2 cellular contexts compared by ENCODE assay signal in the genomic region with DNA sequence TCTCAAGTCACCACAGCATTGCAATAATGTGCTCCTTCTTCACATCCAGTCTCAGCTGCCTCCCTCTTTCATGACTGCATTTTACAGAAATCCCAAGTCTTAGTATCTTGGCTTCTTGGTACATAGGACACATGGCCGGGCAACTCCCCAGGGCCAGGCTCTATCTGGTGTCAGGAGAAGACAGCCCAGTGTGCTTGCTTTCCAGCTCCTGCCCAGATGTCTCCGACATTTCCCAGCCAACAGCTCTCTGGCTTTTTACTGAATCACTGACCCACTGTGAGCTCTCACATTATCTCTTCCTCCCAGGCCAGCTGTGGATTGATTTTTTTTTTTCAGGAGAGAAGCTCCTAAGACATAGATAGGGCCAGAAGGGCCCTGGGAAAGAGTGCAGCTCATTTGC.
TF ChIP-seq lines count a peak whose summit lies in the region.

No MANE protein-coding gene starts in this region.

TF ChIP-seq in GM23338, 12 proteins besides CTCF, POLR2A, EP300 and RAD21 (continues in another document):
- no peak for TF ChIP-seq POLR2AphosphoS5 (IDR thresholded peaks at IDR 0.05; ENCODE audit: low read depth)
- no peak for TF ChIP-seq CREB1 (CRISPR knock-in tag; IDR thresholded peaks at IDR 0.05; ENCODE audit: low read depth)
- no peak for TF ChIP-seq NANOG (IDR thresholded peaks at IDR 0.05; ENCODE audit: borderline replicate concordance)
- TF ChIP-seq ZNF114 (CRISPR knock-in tag; IDR thresholded peaks at IDR 0.05) = no peak
- TF ChIP-seq EZH2 (IDR thresholded peaks at IDR 0.05; ENCODE audit: low read depth, unreplicated experiment) = no peak
- no peak for TF ChIP-seq ZNF331 (CRISPR knock-in tag; IDR thresholded peaks at IDR 0.05; ENCODE audit: low read depth)
- no peak for TF ChIP-seq REST (IDR thresholded peaks at IDR 0.05; ENCODE audit: unreplicated experiment)
- no peak for TF ChIP-seq STAT1 (IDR thresholded peaks at IDR 0.05; ENCODE audit: unreplicated experiment)
- TF ChIP-seq JUNB (IDR thresholded peaks at IDR 0.05; ENCODE audit: unreplicated experiment) = no peak
- TF ChIP-seq ETS1 (IDR thresholded peaks at IDR 0.05) = no peak
- TF ChIP-seq EZH2phosphoT487 (IDR thresholded peaks at IDR 0.05; ENCODE audit: unreplicated experiment) = no peak

TF ChIP-seq in K562, 482 proteins besides CTCF, POLR2A, EP300 and RAD21:
- 0 out of 2 replicates have a peak, but pooled peaks have one; percentile 30 for TF ChIP-seq CBFA2T2 (conservative IDR thresholded peaks at IDR 0.05)
- TF ChIP-seq SMAD2 (IDR thresholded peaks at IDR 0.05; ENCODE audit: low read depth, low read length) = no peak
- TF ChIP-seq CBFA2T3 (IDR thresholded peaks at IDR 0.05) = peak; percentile 47
